Comparison of ENCODE assay signal across 22 cellular contexts in genomic region chr6:109808837-109809236, GRCh38.
DNase-seq lines count a peak whose midpoint lies in the region; ATAC-seq, FAIRE-seq and TF ChIP-seq lines count a peak whose summit lies in the region.
"Had no signal": no experiment of that assay in that cellular context is flagged by ENCODE, and none has a peak within 500 bp of the region (broad histone marks: within the 10 kb centered on the region; RNA-seq: fewer than 3 reads in every experiment).

No MANE protein-coding gene starts in this region.

- H3K9me2 ChIP-seq in Karpas-422 (replicated peaks; ENCODE audit: insufficient read depth, low read length), result no peaks in the 10 kb centered on the region

- TF ChIP-seq POLR2A in GM12878 (IDR thresholded peaks at IDR 0.05; ENCODE audit: low read depth, low read length), result no peak

- H3K9me3 ChIP-seq in GM12878 (replicated peaks; ENCODE audit: control insufficient read depth, insufficient read depth, low read length) (no peaks in the 10 kb centered on the region), Karpas-422 (ENCODE audit: low read length) (no peaks in the 10 kb centered on the region)
- H3K9me3 ChIP-seq: BLaER1, HAP-1 had no signal

- H3K27me3 ChIP-seq in GM12878 (replicated peaks in 1 of 2; ENCODE audit: control insufficient read depth in 2 of 2, insufficient read depth in 2 of 2, low read length in 1 of 2) (no peaks in the 10 kb centered on the region), Karpas-422 (ENCODE audit: low read length) (no peaks in the 10 kb centered on the region)
- H3K27me3 ChIP-seq: BLaER1 had no signal

- H3K27ac ChIP-seq in GM12878 (ENCODE audit: control insufficient read depth, insufficient read depth) (no peak overlapping the region), Karpas-422 (ENCODE audit: low read length) (no peak overlapping the region)
- H3K27ac ChIP-seq: BLaER1, C4-2B had no signal

- POLR2A ChIA-PET in GM12878 (lab: Charles Lee), result interaction anchor here (0.7 kb wide), 1 partner anchor 373 kb away, joined by 5 read pairs; no protein-coding TSS in a partner anchor

- H4K20me1 ChIP-seq in GM12878 (ENCODE audit: control insufficient read depth, insufficient read depth) (no peaks in the 10 kb centered on the region), Karpas-422 (ENCODE audit: insufficient read depth, low read depth, low read length) (no peaks in the 10 kb centered on the region)
- H4K20me1 ChIP-seq: BLaER1 had no signal

- no peak overlapping the region for H3K4me3 Mint-ChIP-seq in stimulated activated naive B cell treated with anti-CD40 and anti-IgM and Interleukin-4, amounts not matched to agents 10 μg/mL and 1 μg/mL and 100 μg/mL, for 72 hours
- H3K4me3 Mint-ChIP-seq: B cell; CD4-positive, CD25-positive, alpha-beta regulatory T cell; CD8-positive, alpha-beta T cell; HFFc6 had no signal

- RAD21 ChIA-PET in GM12878 (lab: Charles Lee; ENCODE audit: unreplicated experiment), result no interaction called here

- H3K79me2 ChIP-seq in GM12878 (ENCODE audit: control insufficient read depth, insufficient read depth, low read length) (no peaks in the 10 kb centered on the region), Karpas-422 (ENCODE audit: low read length) (no peaks in the 10 kb centered on the region)

- in situ Hi-C loops in GM12878 (cut with MboI), result no loop called here

- H3K4me3 ChIP-seq in GM12878, result no peak overlapping the region
- no peak overlapping the region for H3K4me3 ChIP-seq in Karpas-422 (ENCODE audit: low read length)
- H3K4me3 ChIP-seq: BLaER1, HAP-1 had no signal

- H3K36me3 ChIP-seq in GM12878 (ENCODE audit: control insufficient read depth in 2 of 2, insufficient read depth in 2 of 2, low read length in 1 of 2), result no peaks in the 10 kb centered on the region
- H3K36me3 ChIP-seq in Karpas-422 (ENCODE audit: insufficient read depth, low read length), result no peaks in the 10 kb centered on the region
- H3K36me3 ChIP-seq: BLaER1, HAP-1 had no signal

- no peak for TF ChIP-seq CTCF in GM12878 (IDR thresholded peaks at IDR 0.05 in 2 of 3, conservative IDR thresholded peaks at IDR 0.05 in 1 of 3; ENCODE audit: control insufficient read depth in 2 of 3, extremely low read depth in 1 of 3, insufficient read depth in 1 of 3, low read depth in 3 of 3, low read length in 3 of 3)

- no peak for TF ChIP-seq RAD21 in GM12878 (IDR thresholded peaks at IDR 0.05; ENCODE audit: insufficient read depth, low read depth, low read length)

- H2AFZ ChIP-seq in GM12878 (ENCODE audit: control insufficient read depth, low read depth, low read length) (no peak overlapping the region), Karpas-422 (ENCODE audit: low read length) (no peak overlapping the region)

- BruUV-seq in GM12878 (replicated peaks; lab: Mats Ljungman, UMichigan), result no TSS peak

- FAIRE-seq in GM18507 (lab: Jason Lieb, UNC) (peak; percentile 12), GM12878 (lab: Jason Lieb, UNC) (no peak)
- FAIRE-seq: D721Med, H54 had no signal

- H3K4me1 ChIP-seq in GM12878 (ENCODE audit: control insufficient read depth, insufficient read depth, low read length), result no peaks in the 10 kb centered on the region
- H3K4me1 ChIP-seq in Karpas-422 (ENCODE audit: low read length), result no peaks in the 10 kb centered on the region
- H3K4me1 ChIP-seq: BLaER1, HAP-1 had no signal

- ATAC-seq in GM18868 (IDR thresholded peaks at IDR 0.05; ENCODE audit: unreplicated experiment) (peak; percentile 72), GM12878 (peak; percentile 39; the same call in 1 of the 3 replicates)
- ATAC-seq in stimulated activated naive B cell treated with anti-CD40 and anti-IgM and Interleukin-4, amounts not matched to agents 10 μg/mL and 1 μg/mL and 100 μg/mL, for 72 hours (replicated peaks), result peak; percentile 73 to 76
- ATAC-seq: CD8-positive, alpha-beta T cell had no signal

- H3K36me3 Mint-ChIP-seq in stimulated activated naive B cell treated with anti-CD40 and anti-IgM and Interleukin-4, amounts not matched to agents 10 μg/mL and 1 μg/mL and 100 μg/mL, for 72 hours, result peaks cover 26 to 29% of the 10 kb centered on the region in 2 donors

- H3K4me2 ChIP-seq in GM12878 (ENCODE audit: control insufficient read depth, insufficient read depth) (no peak overlapping the region), Karpas-422 (ENCODE audit: low read depth, low read length, poor library complexity, severe bottlenecking) (no peak overlapping the region)
- H3K4me2 ChIP-seq: BLaER1 had no signal

- H3K4me1 Mint-ChIP-seq in stimulated activated naive B cell treated with anti-CD40 and anti-IgM and Interleukin-4, amounts not matched to agents 10 μg/mL and 1 μg/mL and 100 μg/mL, for 72 hours, result peaks cover 9 to 35% of the 10 kb centered on the region in 2 donors
- H3K4me1 Mint-ChIP-seq: CD4-positive, CD25-positive, alpha-beta regulatory T cell had no signal

- no peak for DNase-seq in GM18507 (ENCODE audit: extremely low spot score, insufficient read length, low read depth)
- DNase-seq in GM12878 (ENCODE audit: low read depth, low spot score), result no peak
- no peak for DNase-seq in stimulated activated naive B cell treated with anti-CD40 and anti-IgM and Interleukin-4, amounts not matched to agents 10 μg/mL and 1 μg/mL and 100 μg/mL, for 72 hours
- no peak for DNase-seq in anterior cingulate cortex (lab: John Stamatoyannopoulos, UW)
- DNase-seq in Karpas-422, result no peak
- DNase-seq in mesenteric fat pad (ENCODE audit: low spot score), result no peak
- no peak for DNase-seq in COR-L47 (lab: John Stamatoyannopoulos, UW)
- DNase-seq: CD4-positive, CD25-positive, alpha-beta regulatory T cell; CD8-positive, alpha-beta T cell; DMS 273 treated with DMSO at 0.1 percent for 48 hours; DMS79; EL; GDM1; GOT3; HFFc6 had no signal

- SMC1A ChIA-PET in GM12878 (lab: Charles Lee; ENCODE audit: uncharacterized antibody, unreplicated experiment), result interaction anchor here (2.1 kb wide), 1 partner anchor 18 kb away, joined by 6 read pairs; no protein-coding TSS in a partner anchor

- CTCF ChIA-PET in GM12878 (lab: Yijun Ruan, JAX), result no interaction called here

- no peak overlapping the region for H3K27ac Mint-ChIP-seq in stimulated activated naive B cell treated with anti-CD40 and anti-IgM and Interleukin-4, amounts not matched to agents 10 μg/mL and 1 μg/mL and 100 μg/mL, for 72 hours
- H3K27ac Mint-ChIP-seq: B cell; CD4-positive, CD25-positive, alpha-beta regulatory T cell; CD8-positive, alpha-beta T cell; HFFc6 had no signal

- no peaks in the 10 kb centered on the region for H3K27me3 Mint-ChIP-seq in stimulated activated naive B cell treated with anti-CD40 and anti-IgM and Interleukin-4, amounts not matched to agents 10 μg/mL and 1 μg/mL and 100 μg/mL, for 72 hours
- H3K27me3 Mint-ChIP-seq: B cell; CD4-positive, CD25-positive, alpha-beta regulatory T cell had no signal

- H3K9me3 Mint-ChIP-seq in stimulated activated naive B cell treated with anti-CD40 and anti-IgM and Interleukin-4, amounts not matched to agents 10 μg/mL and 1 μg/mL and 100 μg/mL, for 72 hours, result no peaks in the 10 kb centered on the region
- H3K9me3 Mint-ChIP-seq: CD8-positive, alpha-beta T cell; HFFc6 had no signal

- intact Hi-C loops in GM12878 (cut with micrococcal nuclease; ENCODE audit: unreplicated experiment), result no loop called here

- 68% methylated on average over 1 of the region's 1 CpG for WGBS in GM12878 (ENCODE audit: insufficient coverage, insufficient replicate concordance, low lambda C conversion rate, missing lambda C conversion rate)

- TF ChIP-seq EP300 in GM12878 (IDR thresholded peaks at IDR 0.05; ENCODE audit: borderline replicate concordance in 1 of 2, control insufficient read depth in 1 of 2, low read depth in 2 of 2, low read length in 2 of 2), result no peak

- no peak overlapping the region for H3K9ac ChIP-seq in GM12878 (ENCODE audit: control insufficient read depth, insufficient read depth, low read length)
- no peak overlapping the region for H3K9ac ChIP-seq in Karpas-422 (ENCODE audit: low read length)
- H3K9ac ChIP-seq: BLaER1 had no signal

TF ChIP-seq in GM12878, 131 proteins besides CTCF, POLR2A, EP300 and RAD21:
- TF ChIP-seq STAT1 (conservative IDR thresholded peaks at IDR 0.05) (no peak), ZNF24 (IDR thresholded peaks at IDR 0.05) (0 out of 2 replicates have a peak, but pooled peaks have one; percentile 30), SPI1 (IDR thresholded peaks at IDR 0.05; ENCODE audit: borderline replicate concordance, insufficient read depth, low read depth, low read length) (peak; percentile 23; the same call in 1 of the 2 replicates)
